27 cellular contexts compared by ENCODE assay signal in the genomic region with DNA sequence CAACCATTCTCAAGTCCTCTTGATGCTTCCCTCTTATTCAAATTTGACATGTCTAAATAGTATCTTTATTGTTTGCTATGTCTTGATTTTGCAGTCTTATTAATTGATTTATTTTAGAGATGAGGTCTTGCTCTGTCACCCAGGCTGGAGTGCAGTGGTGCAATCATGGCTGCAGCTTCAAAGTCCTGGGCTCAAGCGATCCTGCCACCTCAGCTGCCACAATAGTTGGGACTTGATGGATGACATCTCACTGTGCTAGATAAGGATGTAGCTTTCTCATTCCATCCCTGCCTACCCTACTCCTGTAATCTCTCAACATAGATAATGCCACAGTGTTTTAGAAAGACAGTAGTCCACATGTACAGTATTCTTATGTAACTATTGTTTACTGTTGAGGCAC. TPM values are rescaled to one million over a fixed set of nuclear protein-coding genes. Genes with fewer than 3 reads are reported as not detected.
"Had no signal": no experiment of that assay in that cellular context is flagged by ENCODE, and none has a peak within 500 bp of the region (broad histone marks: within the 10 kb centered on the region; RNA-seq: fewer than 3 reads in every experiment).

No MANE protein-coding gene starts in this region.

- DNase-seq: stimulated activated CD4-positive, alpha-beta T cell treated with anti-CD3 and anti-CD28 coated beads, Interleukin-2, amount 100 ng/mL, for 48 hours; stimulated activated CD4-positive, alpha-beta T cell treated with anti-CD3 and anti-CD28 coated beads, Interleukin-4, amount 100 ng/mL, for 1 hour; stimulated activated CD4-positive, alpha-beta T cell treated with anti-CD3 and anti-CD28 coated beads, Interleukin-4, amount 100 ng/mL, for 24 hours; stimulated activated CD4-positive, alpha-beta T cell treated with anti-CD3 and anti-CD28 coated beads, Interleukin-4, amount 100 ng/mL, for 4 hours; stimulated activated CD8-positive, alpha-beta memory T cell treated with anti-CD3 and anti-CD28 coated beads, Interleukin-4, amount 100 ng/mL, for 48 hours; stimulated activated naive B cell treated with anti-CD40 and anti-IgM and Interleukin-4, amounts not matched to agents 10 μg/mL and 1 μg/mL and 100 μg/mL, for 72 hours; stimulated activated naive CD4-positive, alpha-beta T cell; stimulated activated naive CD4-positive, alpha-beta T cell treated with Interleukin-2 at 50 U/mL for 16 hours; stimulated activated naive CD8-positive, alpha-beta T cell treated with anti-CD3 and anti-CD28 coated beads, Interleukin-15, amount 100 ng/mL, for 72 hours; stimulated activated naive CD8-positive, alpha-beta T cell treated with anti-CD3 and anti-CD28 coated beads, Interleukin-15, Interleukin-2, amounts not matched to agents 100 U/mL and 50 U/mL, for 24 hours; stomach; substantia nigra; testis; thyroid gland; tibial artery; transverse colon; trophoblast cell; upper lobe of left lung; upper lobe of right lung; uterus had no signal

- H3K27ac ChIP-seq: stomach, suprapubic skin, testis, thoracic aorta, thyroid gland, tibial artery, tibial nerve, transverse colon, upper lobe of left lung, upper lobe of right lung, uterus, vagina had no signal

- H3K36me3 ChIP-seq: stomach, suprapubic skin, thoracic aorta, thyroid gland, tibial artery, tibial nerve, transverse colon, upper lobe of left lung, upper lobe of right lung, uterus, vagina had no signal

- ATAC-seq: stimulated activated effector memory CD8-positive, alpha-beta T cell treated with anti-CD3 and anti-CD28 coated beads, Interleukin-12 subunit alpha, Interleukin-12 subunit beta, amount 100 ng/mL, for 72 hours; stimulated activated memory B cell treated with anti-CD40 and anti-IgM and Interleukin-4, amounts not matched to agents 10 μg/mL and 1 μg/mL and 100 μg/mL, for 72 hours; stimulated activated naive B cell treated with anti-CD40 and anti-IgM and Interleukin-4, amounts not matched to agents 10 μg/mL and 1 μg/mL and 100 μg/mL, for 72 hours; stimulated activated naive CD8-positive, alpha-beta T cell treated with anti-CD3 and anti-CD28 coated beads, Interleukin-15, amount 100 ng/mL, for 72 hours; stimulated activated naive CD8-positive, alpha-beta T cell treated with anti-CD3 and anti-CD28 coated beads, Interleukin-15, Interleukin-2, amounts not matched to agents 100 U/mL and 50 U/mL, for 24 hours; upper lobe of right lung had no signal

- FAIRE-seq: urothelium cell line had no signal

- H3K4me3 ChIP-seq: stomach, suprapubic skin, testis, thoracic aorta, thyroid gland, tibial artery, tibial nerve, transverse colon, upper lobe of left lung, upper lobe of right lung, uterus, vagina had no signal

- H3K9me3 ChIP-seq: stomach, suprapubic skin, testis, thoracic aorta, thyroid gland, tibial artery, tibial nerve, transverse colon, upper lobe of left lung, upper lobe of right lung, uterus, vagina had no signal

- H3K27me3 ChIP-seq: testis, thyroid gland, tibial nerve, transverse colon, upper lobe of left lung, uterus, vagina had no signal

- H3K4me1 ChIP-seq: stomach, suprapubic skin, testis, thyroid gland, tibial artery, tibial nerve, transverse colon, upper lobe of left lung, upper lobe of right lung, uterus, vagina had no signal

RNA-seq across cellular contexts. Expression of a gene that starts 42.1 kb away (rescaled TPM):
- total RNA-seq: vagina had no signal
